22 cellular contexts compared by ENCODE assay signal in the genomic region with DNA sequence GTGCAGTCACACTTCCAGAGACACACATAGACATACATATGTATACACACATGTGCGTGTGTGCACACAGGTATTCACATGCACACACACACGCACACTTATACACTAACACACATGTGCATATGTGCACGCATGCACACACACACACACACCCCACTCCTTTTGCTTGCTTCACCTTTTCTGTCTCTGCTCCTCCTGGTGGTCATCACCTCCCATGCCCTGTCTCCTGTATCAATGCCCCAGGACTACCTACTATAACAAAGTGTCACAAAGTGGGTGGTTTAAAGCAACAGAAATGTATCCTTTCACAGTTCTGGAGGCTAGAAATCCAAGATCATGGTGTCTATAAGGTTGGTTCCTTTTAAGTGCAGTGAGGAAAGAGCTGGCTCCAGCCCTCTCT. TPM values are rescaled to one million over a fixed set of nuclear protein-coding genes. Genes with fewer than 3 reads are reported as not detected.
DNase-seq lines count a peak whose midpoint lies in the region; ATAC-seq, FAIRE-seq and TF ChIP-seq lines count a peak whose summit lies in the region.
"Had no signal": no experiment of that assay in that cellular context is flagged by ENCODE, and none has a peak within 500 bp of the region (broad histone marks: within the 10 kb centered on the region; RNA-seq: fewer than 3 reads in every experiment).

No MANE protein-coding gene starts in this region.

- H3K36me3 ChIP-seq in HCT116 (ENCODE audit: control insufficient read depth in 1 of 2, insufficient read depth in 2 of 2, low read length in 2 of 2), result no peaks in the 10 kb centered on the region
- H3K36me3 ChIP-seq in GM12878 (ENCODE audit: control insufficient read depth in 2 of 2, insufficient read depth in 2 of 2, low read length in 1 of 2), result no peaks in the 10 kb centered on the region
- no peaks in the 10 kb centered on the region for H3K36me3 ChIP-seq in suprapubic skin
- H3K36me3 ChIP-seq: vagina had no signal

- no peaks in the 10 kb centered on the region for H3K9me3 ChIP-seq in HCT116 (ENCODE audit: control insufficient read depth in 1 of 2, insufficient read depth in 1 of 2, low read depth in 1 of 2, low read length in 2 of 2)
- no peaks in the 10 kb centered on the region for H3K9me3 ChIP-seq in GM12878 (replicated peaks; ENCODE audit: control insufficient read depth, insufficient read depth, low read length)
- no peaks in the 10 kb centered on the region for H3K9me3 ChIP-seq in suprapubic skin
- H3K9me3 ChIP-seq: body of pancreas, vagina had no signal

- CTCF ChIA-PET in HCT116 (lab: Charles Lee) (no interaction called here), GM12878 (lab: Yijun Ruan, JAX) (no interaction called here)

- TF ChIP-seq CTCF in AG09309 (IDR thresholded peaks at IDR 0.05; ENCODE audit: control insufficient read depth, insufficient read depth, low read depth, low read length, missing control alignments), result peak; percentile 8
- peak in 2 of 3 experiments; percentile 35 to 46; a peak in 4 of 6 replicates for TF ChIP-seq CTCF in HCT116 (IDR thresholded peaks at IDR 0.05 in 2 of 3, conservative IDR thresholded peaks at IDR 0.05 in 1 of 3; ENCODE audit: borderline replicate concordance in 1 of 3, insufficient read depth in 1 of 3, low read depth in 2 of 3, low read length in 2 of 3)
- peak in 2 of 3 experiments; percentile 5 to 19; a peak in 1 of 6 replicates for TF ChIP-seq CTCF in GM12878 (IDR thresholded peaks at IDR 0.05 in 2 of 3, conservative IDR thresholded peaks at IDR 0.05 in 1 of 3; ENCODE audit: control insufficient read depth in 2 of 3, extremely low read depth in 1 of 3, insufficient read depth in 1 of 3, low read depth in 3 of 3, low read length in 3 of 3)
- peak; percentile 12 for TF ChIP-seq CTCF in fibroblast of pulmonary artery (IDR thresholded peaks at IDR 0.05; ENCODE audit: low read length, missing control alignments)
- TF ChIP-seq CTCF in suprapubic skin (IDR thresholded peaks at IDR 0.05), result no peak
- TF ChIP-seq CTCF in coronary artery (IDR thresholded peaks at IDR 0.05), result no peak

- POLR2A ChIA-PET in HCT116 (lab: Charles Lee), result no interaction called here
- POLR2A ChIA-PET in GM12878 (lab: Charles Lee), result no interaction called here

- 0 out of 4 replicates have a peak, but pooled peaks cover 0 to 2% of the 10 kb centered on the region in 2 experiments for H3K4me1 ChIP-seq in HCT116 (ENCODE audit: control insufficient read depth in 1 of 2, insufficient read depth in 2 of 2, low read length in 2 of 2)
- H3K4me1 ChIP-seq in GM12878 (ENCODE audit: control insufficient read depth, insufficient read depth, low read length), result peaks cover 4% of the 10 kb centered on the region; the same call in 1 of the 2 replicates
- H3K4me1 ChIP-seq in suprapubic skin, result peaks cover 26% of the 10 kb centered on the region

- BruUV-seq in HCT116 (replicated peaks; lab: Mats Ljungman, UMichigan) (no TSS peak), GM12878 (replicated peaks; lab: Mats Ljungman, UMichigan) (no TSS peak)

- RAD21 ChIA-PET in HCT116 (lab: Charles Lee; ENCODE audit: low non-redundant PET in 1 of 2, low total read pairs in 2 of 2, uncharacterized antibody in 2 of 2, unreplicated experiment in 2 of 2) (no interaction called here), GM12878 (lab: Charles Lee; ENCODE audit: unreplicated experiment) (no interaction called here)

- no peak for FAIRE-seq in GM12878 (lab: Jason Lieb, UNC)
- FAIRE-seq: TTC549 had no signal

- no peak overlapping the region for H3K4me3 ChIP-seq in AG09309 (ENCODE audit: control insufficient read depth, low read depth, low read length)
- H3K4me3 ChIP-seq in HCT116 (replicated peaks in 1 of 2; ENCODE audit: low read depth in 1 of 2, low read length in 2 of 2), result no peak overlapping the region
- no peak overlapping the region for H3K4me3 ChIP-seq in GM12878
- H3K4me3 ChIP-seq in fibroblast of pulmonary artery (replicated peaks; ENCODE audit: low read depth, low read length), result no peak overlapping the region
- H3K4me3 ChIP-seq in suprapubic skin, result no peak overlapping the region
- H3K4me3 ChIP-seq in coronary artery, result no peak overlapping the region
- H3K4me3 ChIP-seq: body of pancreas, vagina had no signal

- DNase-seq in AG09309 (ENCODE audit: low read depth), result no peak
- DNase-seq in HCT116 (ENCODE audit: low read depth, low spot score), result no peak
- no peak for DNase-seq in GM12878 (ENCODE audit: low read depth, low spot score)
- no peak for DNase-seq in fibroblast of pulmonary artery (ENCODE audit: low read depth)
- no peak for DNase-seq in suprapubic skin (ENCODE audit: low spot score in 2 of 2)
- DNase-seq in activated CD4-positive, alpha-beta T cell treated with anti-CD3 and anti-CD28 coated beads, Interleukin-2, amount 50 U/mL, for 1 hour, result no peak
- no peak for DNase-seq in coronary artery (ENCODE audit: low spot score)
- DNase-seq in activated T-cell treated with anti-CD3 and anti-CD28 coated beads for 4 hours, result no peak
- DNase-seq: activated CD4-positive, alpha-beta T cell treated with anti-CD3 and anti-CD28 coated beads for 48 hours; activated naive CD8-positive, alpha-beta T cell treated with anti-CD3 and anti-CD28 coated beads, Interleukin-2, amount 50 U/mL, for 24 hours; body of pancreas; C1 segment of cervical spinal cord; dermis blood vessel endothelial cell; H7; kidney glomerular epithelial cell; NCI-H1105; NCI-H2081; NCI-H446 had no signal

- peak; percentile 73 for ATAC-seq in HCT116
- peak; percentile 20; the same call in 2 of the 3 replicates for ATAC-seq in GM12878
- ATAC-seq: activated naive CD8-positive, alpha-beta T cell treated with anti-CD3 and anti-CD28 coated beads, Interleukin-2, amount 50 U/mL, for 24 hours; body of pancreas; sciatic nerve had no signal

- no peak overlapping the region for H3K4me2 ChIP-seq in HCT116 (ENCODE audit: low read length)
- no peak overlapping the region for H3K4me2 ChIP-seq in GM12878 (ENCODE audit: control insufficient read depth, insufficient read depth)

- whole genome bisulfite sequencing in GM12878 (ENCODE audit: insufficient coverage, insufficient replicate concordance, low lambda C conversion rate, missing lambda C conversion rate), result 51% methylated on average over 3 of the region's 3 CpGs
- WGBS in suprapubic skin, result 84% methylated on average over 3 of the region's 3 CpGs

- TF ChIP-seq EP300 in GM12878 (IDR thresholded peaks at IDR 0.05; ENCODE audit: borderline replicate concordance in 1 of 2, control insufficient read depth in 1 of 2, low read depth in 2 of 2, low read length in 2 of 2) (no peak), suprapubic skin (IDR thresholded peaks at IDR 0.05) (no peak)

- H3K9me2 ChIP-seq in HCT116 (ENCODE audit: insufficient read depth), result no peaks in the 10 kb centered on the region

- TF ChIP-seq RAD21 in HCT116 (IDR thresholded peaks at IDR 0.05; ENCODE audit: low read depth) (no peak), GM12878 (IDR thresholded peaks at IDR 0.05; ENCODE audit: insufficient read depth, low read depth, low read length) (0 out of 2 replicates have a peak, but pooled peaks have one; percentile 13)

- H3K79me2 ChIP-seq in HCT116 (ENCODE audit: insufficient read depth, low read length) (no peaks in the 10 kb centered on the region), GM12878 (ENCODE audit: control insufficient read depth, insufficient read depth, low read length) (no peaks in the 10 kb centered on the region)

- in situ Hi-C loops in GM12878 (cut with MboI), result no loop called here

- intact Hi-C loops in HCT116 (cut with micrococcal nuclease) (no loop called here), GM12878 (cut with micrococcal nuclease; ENCODE audit: unreplicated experiment) (no loop called here)

- no peaks in the 10 kb centered on the region for H4K20me1 ChIP-seq in HCT116 (ENCODE audit: insufficient read depth)
- no peaks in the 10 kb centered on the region for H4K20me1 ChIP-seq in GM12878 (ENCODE audit: control insufficient read depth, insufficient read depth)

- no peak overlapping the region for H3K27ac ChIP-seq in HCT116 (ENCODE audit: low read depth, low read length)
- no peak overlapping the region for H3K27ac ChIP-seq in GM12878 (ENCODE audit: control insufficient read depth, insufficient read depth)
- H3K27ac ChIP-seq in suprapubic skin, result no peak overlapping the region
- H3K27ac ChIP-seq in coronary artery, result no peak overlapping the region
- H3K27ac ChIP-seq: body of pancreas, epithelial cell of prostate had no signal

- H3K27me3 ChIP-seq in HCT116 (ENCODE audit: insufficient read depth, low read length) (no peaks in the 10 kb centered on the region), GM12878 (replicated peaks in 1 of 2; ENCODE audit: control insufficient read depth in 2 of 2, insufficient read depth in 2 of 2, low read length in 1 of 2) (no peaks in the 10 kb centered on the region), suprapubic skin (no peaks in the 10 kb centered on the region)
- H3K27me3 ChIP-seq: body of pancreas, vagina had no signal

- SMC1A ChIA-PET in GM12878 (lab: Charles Lee; ENCODE audit: uncharacterized antibody, unreplicated experiment), result no interaction called here

- TF ChIP-seq POLR2A in HCT116 (IDR thresholded peaks at IDR 0.05; ENCODE audit: borderline replicate concordance, extremely low read depth, insufficient read depth, insufficient read length), result no peak
- no peak for TF ChIP-seq POLR2A in GM12878 (IDR thresholded peaks at IDR 0.05; ENCODE audit: low read depth, low read length)
- no peak for TF ChIP-seq POLR2A in suprapubic skin (IDR thresholded peaks at IDR 0.05)

- H2AFZ ChIP-seq in HCT116 (ENCODE audit: low read depth, low read length, poor library complexity, severe bottlenecking) (no peak overlapping the region), GM12878 (ENCODE audit: control insufficient read depth, low read depth, low read length) (no peak overlapping the region)

- no peak overlapping the region for H3K9ac ChIP-seq in HCT116 (ENCODE audit: low read length)
- H3K9ac ChIP-seq in GM12878 (ENCODE audit: control insufficient read depth, insufficient read depth, low read length), result no peak overlapping the region

RNA-seq across cellular contexts. Expression of a gene that starts 27.4 kb away (rescaled TPM):
- total RNA-seq in HCT116 (2021; ENCODE audit: unreplicated experiment) (32.9 TPM), GM12878 (2014; rRNA removed) (3.1 and 3.4 TPM in 2 replicates), GM12878 (2014; rRNA removed; fragmentation: Illumina TruSeq; extraction: Trizol) (3.4 TPM in 2 replicates), GM12878 (2021) (8.6 and 10.1 TPM in 2 replicates), suprapubic skin (100 to 1,000 TPM; 198 to 510 (median 416) TPM)
- polyA plus RNA-seq in HCT116 (2012), result 19.6 and 20.6 TPM in 2 replicates
- total RNA-seq in GM12878 (2013; cell fraction: nucleolus; rRNA removed), result 2.2 and 2.7 TPM in 2 replicates
- polyA plus RNA-seq in GM12878 (2011; ENCODE audit: low read depth), result 1.5 TPM
- polyA plus RNA-seq in GM12878 (2011; rRNA removed) (2.7 and 4.7 TPM in 2 replicates), GM12878 (2014; fragmentation: Illumina TruSeq; extraction: Trizol) (6.5 and 7.8 TPM in 2 replicates), GM12878 (2014; fragmentation: Nextera tagmentation; extraction: Ambion mirVana) (1 to 10 TPM in 1 of 2 experiments, under 1 TPM in 1; 0.52 to 1.2 TPM), GM12878 (2014; rRNA removed) (5.4 and 6.4 TPM in 2 replicates), GM12878 (2016; fragmentation: Nextera tagmentation; extraction: Ambion mirVana) (1 to 10 TPM; 3.8 to 3.9 TPM)
- polyA plus RNA-seq in GM12878 (2011; cell fraction: cytosol; rRNA removed), result 3.7 TPM in 2 replicates
- polyA plus RNA-seq in GM12878 (2011; cell fraction: nucleus; rRNA removed), result 8.2 and 8.8 TPM in 2 replicates
- 2.3 and 3.3 TPM in 2 replicates for polyA plus RNA-seq in GM12878 (2012)
- polyA minus RNA-seq in GM12878 (2011; rRNA and poly(A)+ RNA removed), result 3.9 and 4.6 TPM in 2 replicates
- 3.6 TPM in 2 replicates for polyA minus RNA-seq in GM12878 (2011; cell fraction: cytosol; rRNA and poly(A)+ RNA removed)
- 3.4 and 6.3 TPM in 2 replicates for polyA minus RNA-seq in GM12878 (2011; cell fraction: nucleus; rRNA and poly(A)+ RNA removed)

Comparison
In these comparisons a context has a peak if more than half of its experiments do, and no peak if none do; other contexts are left out.
1. CTCF ChIP-seq: peak in AG09309 (single experiment), HCT116 (2 of 3), GM12878 (2 of 3) and fibroblast of pulmonary artery (single experiment); none in suprapubic skin (0 of 2) and coronary artery (single experiment).